In the genomic region with DNA sequence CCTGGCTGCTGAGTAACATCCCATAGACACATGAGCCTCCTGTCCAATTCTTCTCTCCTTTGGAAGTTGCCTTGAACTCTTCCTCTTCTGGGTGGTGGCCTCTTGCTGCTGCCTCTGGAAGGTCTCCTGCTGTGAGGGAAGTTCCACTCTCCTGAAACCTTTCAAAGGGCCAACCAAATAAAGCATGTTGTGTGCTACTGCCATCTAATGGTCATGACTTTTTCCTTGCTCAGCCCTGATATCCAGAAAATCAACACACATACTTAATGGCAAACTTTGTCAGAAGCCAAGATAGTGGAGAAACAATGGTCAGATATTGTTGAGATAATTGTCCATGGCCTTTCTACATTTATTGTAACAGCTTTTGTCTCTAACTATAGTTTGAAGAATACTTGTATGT, we compare ENCODE assay signal across 8 cellular contexts. TPM values are rescaled to one million over a fixed set of nuclear protein-coding genes. Genes with fewer than 3 reads are reported as not detected.
DNase-seq lines count a peak whose midpoint lies in the region; ATAC-seq and TF ChIP-seq lines count a peak whose summit lies in the region.

No MANE protein-coding gene starts in this region.

- H3K9me3 ChIP-seq in adipocyte (ENCODE audit: control insufficient read depth, low read length) (peaks cover 2% of the 10 kb centered on the region), lung (ENCODE audit: control insufficient read depth in 2 of 2, insufficient read depth in 1 of 2, low read length in 1 of 2) (no peaks in the 10 kb centered on the region), vagina (no peaks in the 10 kb centered on the region), suprapubic skin (no peaks in the 10 kb centered on the region)

- H3K27ac Mint-ChIP-seq in activated naive CD8-positive, alpha-beta T cell treated with anti-CD3 and anti-CD28 coated beads for 36 hours: no peak overlapping the region
- no peak overlapping the region for H3K27ac Mint-ChIP-seq in activated CD8-positive, alpha-beta memory T cell treated with anti-CD3 and anti-CD28 coated beads, Interleukin-2, amount 10 ng/mL, durations not matched to agents 7 days and 5 days

- ATAC-seq in HG02870 (IDR thresholded peaks at IDR 0.05; ENCODE audit: unreplicated experiment) (peak; percentile 68), lung (ENCODE audit: insufficient read depth, low FRiP score) (no peak)
- no peak for ATAC-seq in activated CD8-positive, alpha-beta memory T cell treated with anti-CD3 and anti-CD28 coated beads, Interleukin-2, amount 10 ng/mL, durations not matched to agents 7 days and 5 days

- H3K4me1 Mint-ChIP-seq in activated naive CD8-positive, alpha-beta T cell treated with anti-CD3 and anti-CD28 coated beads for 36 hours: no peaks in the 10 kb centered on the region
- peaks cover 4% of the 10 kb centered on the region for H3K4me1 Mint-ChIP-seq in activated CD8-positive, alpha-beta memory T cell treated with anti-CD3 and anti-CD28 coated beads, Interleukin-2, amount 10 ng/mL, durations not matched to agents 7 days and 5 days

- peak; percentile 49 for DNase-seq in DMS53 (lab: John Stamatoyannopoulos, UW)
- DNase-seq in adipocyte (ENCODE audit: low read depth): peak; percentile 56
- no peak for DNase-seq in lung (ENCODE audit: low spot score)
- DNase-seq in vagina (ENCODE audit: extremely low spot score in 2 of 2): no peak
- DNase-seq in activated naive CD8-positive, alpha-beta T cell treated with anti-CD3 and anti-CD28 coated beads for 36 hours: no peak
- no peak for DNase-seq in activated CD8-positive, alpha-beta memory T cell treated with anti-CD3 and anti-CD28 coated beads, Interleukin-2, amount 10 ng/mL, durations not matched to agents 7 days and 5 days
- DNase-seq in suprapubic skin (ENCODE audit: low spot score in 2 of 2): no peak

- H3K4me1 ChIP-seq in adipocyte (ENCODE audit: control insufficient read depth, insufficient read depth, low read length) (no peaks in the 10 kb centered on the region), lung (ENCODE audit: control insufficient read depth in 2 of 2, insufficient read depth in 2 of 2, low read length in 2 of 2) (no peaks in the 10 kb centered on the region), vagina (no peaks in the 10 kb centered on the region), suprapubic skin (no peaks in the 10 kb centered on the region)

- no peaks in the 10 kb centered on the region for H3K36me3 ChIP-seq in adipocyte (ENCODE audit: control insufficient read depth, insufficient read depth, low read length, severe bottlenecking)
- H3K36me3 ChIP-seq in lung (ENCODE audit: control insufficient read depth in 2 of 2, insufficient read depth in 2 of 2, low read length in 2 of 2): no peaks in the 10 kb centered on the region
- H3K36me3 ChIP-seq in vagina: no peaks in the 10 kb centered on the region
- H3K36me3 ChIP-seq in suprapubic skin: no peaks in the 10 kb centered on the region

- H3K9me3 Mint-ChIP-seq in activated naive CD8-positive, alpha-beta T cell treated with anti-CD3 and anti-CD28 coated beads for 36 hours: no peaks in the 10 kb centered on the region
- H3K9me3 Mint-ChIP-seq in activated CD8-positive, alpha-beta memory T cell treated with anti-CD3 and anti-CD28 coated beads, Interleukin-2, amount 10 ng/mL, durations not matched to agents 7 days and 5 days (ENCODE audit: low read depth): no peaks in the 10 kb centered on the region

- H3K27me3 Mint-ChIP-seq in activated naive CD8-positive, alpha-beta T cell treated with anti-CD3 and anti-CD28 coated beads for 36 hours: no peaks in the 10 kb centered on the region
- no peaks in the 10 kb centered on the region for H3K27me3 Mint-ChIP-seq in activated CD8-positive, alpha-beta memory T cell treated with anti-CD3 and anti-CD28 coated beads, Interleukin-2, amount 10 ng/mL, durations not matched to agents 7 days and 5 days

- H3K4me3 Mint-ChIP-seq in activated naive CD8-positive, alpha-beta T cell treated with anti-CD3 and anti-CD28 coated beads for 36 hours: no peak overlapping the region
- no peak overlapping the region for H3K4me3 Mint-ChIP-seq in activated CD8-positive, alpha-beta memory T cell treated with anti-CD3 and anti-CD28 coated beads, Interleukin-2, amount 10 ng/mL, durations not matched to agents 7 days and 5 days

- intact Hi-C loops in vagina (cut with DNase I): no loop called here

- no peaks in the 10 kb centered on the region for H3K36me3 Mint-ChIP-seq in activated naive CD8-positive, alpha-beta T cell treated with anti-CD3 and anti-CD28 coated beads for 36 hours
- H3K36me3 Mint-ChIP-seq in activated CD8-positive, alpha-beta memory T cell treated with anti-CD3 and anti-CD28 coated beads, Interleukin-2, amount 10 ng/mL, durations not matched to agents 7 days and 5 days: no peaks in the 10 kb centered on the region

- H3K27me3 ChIP-seq in adipocyte (replicated peaks; ENCODE audit: control insufficient read depth, insufficient read depth, low read length) (peaks cover 24% of the 10 kb centered on the region), lung (ENCODE audit: control insufficient read depth, insufficient read depth) (no peaks in the 10 kb centered on the region), vagina (no peaks in the 10 kb centered on the region), suprapubic skin (no peaks in the 10 kb centered on the region)

- TF ChIP-seq POLR2A in vagina (IDR thresholded peaks at IDR 0.05) (no peak), suprapubic skin (IDR thresholded peaks at IDR 0.05) (no peak)

- H3K27ac ChIP-seq in lung (ENCODE audit: low read depth in 1 of 2, low read length in 1 of 2) (no peak overlapping the region), vagina (no peak overlapping the region), suprapubic skin (no peak overlapping the region)

- TF ChIP-seq CTCF in lung (IDR thresholded peaks at IDR 0.05; ENCODE audit: control extremely low read depth, extremely low read depth) (peak; percentile 19), vagina (IDR thresholded peaks at IDR 0.05) (no peak), suprapubic skin (IDR thresholded peaks at IDR 0.05) (peak in 1 of 2 donors; percentile 12)

- H3K4me3 ChIP-seq in adipocyte (ENCODE audit: low read length) (no peak overlapping the region), lung (no peak overlapping the region), vagina (no peak overlapping the region), suprapubic skin (no peak overlapping the region)

- H3K9ac ChIP-seq in adipocyte (ENCODE audit: low read length): no peak overlapping the region

- no peak for TF ChIP-seq EP300 in suprapubic skin (IDR thresholded peaks at IDR 0.05)

- CTCF ChIA-PET in activated CD8-positive, alpha-beta memory T cell treated with anti-CD3 and anti-CD28 coated beads, Interleukin-2, amount 10 ng/mL, durations not matched to agents 7 days and 5 days (lab: Charles Lee): interaction anchor here (1.0 to 1.2 kb wide), 2 partner anchors 109 to 346 kb away, joined by 3 read pairs; no protein-coding TSS in a partner anchor

RNA-seq across cellular contexts. Expression of a gene that starts 19.1 kb away (rescaled TPM):
- total RNA-seq in lung (10 to 100 TPM in 1 of 2 donors, 1 to 10 TPM in 1; 5.7 to 10.2 TPM), vagina (5.6 TPM), suprapubic skin (10 to 100 TPM in 3 of 4 donors, 1 to 10 TPM in 1; 6.8 to 14.4 (median 11.9) TPM)
- polyA plus RNA-seq in lung: 1 to 10 TPM in 1 of 2 donors, under 1 TPM in 1; 0.47 to 1.2 TPM
- total RNA-seq in activated naive CD8-positive, alpha-beta T cell treated with anti-CD3 and anti-CD28 coated beads for 36 hours: 1 to 10 TPM; 3.7 TPM
- total RNA-seq in activated CD8-positive, alpha-beta memory T cell treated with anti-CD3 and anti-CD28 coated beads, Interleukin-2, amount 10 ng/mL, durations not matched to agents 7 days and 5 days: 1 to 10 TPM; 3.8 to 4.0 TPM

Comparison
In these comparisons a context has a peak if more than half of its experiments do, and no peak if none do; other contexts are left out.
1. DNase-seq: peak in DMS53 (single experiment) and adipocyte (single experiment); none in lung (single experiment), vagina (0 of 2), activated naive CD8-positive, alpha-beta T cell treated with anti-CD3 and anti-CD28 coated beads for 36 hours (single experiment), activated CD8-positive, alpha-beta memory T cell treated with anti-CD3 and anti-CD28 coated beads, Interleukin-2, amount 10 ng/mL, durations not matched to agents 7 days and 5 days (single experiment) and suprapubic skin (0 of 2).